Comparison of ENCODE assay signal across 8 cellular contexts in the genomic region with DNA sequence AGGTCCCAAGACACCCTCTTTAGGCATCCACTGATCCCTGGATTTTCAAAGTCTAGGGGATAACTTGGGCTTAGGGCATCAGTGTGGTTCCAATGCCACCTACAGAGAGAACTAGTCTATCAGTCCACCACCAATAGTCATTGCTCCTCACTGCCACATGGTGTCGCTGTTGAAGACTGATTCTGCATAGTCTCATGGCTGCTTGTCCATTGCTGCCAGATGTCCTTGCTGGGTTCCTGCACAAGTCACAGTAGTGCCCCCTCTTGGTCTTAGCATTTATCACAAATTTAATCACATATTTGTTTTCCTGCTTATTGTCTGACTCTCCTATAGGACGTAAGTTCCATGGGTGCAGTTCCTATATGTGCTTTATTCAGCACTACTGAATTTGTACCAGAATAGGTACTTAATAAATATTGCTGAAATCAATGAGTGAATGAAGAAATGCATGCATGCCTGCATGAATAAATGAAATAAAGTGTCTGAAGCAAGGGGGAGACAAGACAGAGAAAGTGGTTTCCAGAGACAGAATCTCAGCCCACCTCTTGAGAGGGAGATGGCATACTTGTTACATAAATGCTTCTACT. TPM values are rescaled to one million over a fixed set of nuclear protein-coding genes. Genes with fewer than 3 reads are reported as not detected.
DNase-seq lines count a peak whose midpoint lies in the region; ATAC-seq and TF ChIP-seq lines count a peak whose summit lies in the region.

No MANE protein-coding gene starts in this region.

- H3K4me3 ChIP-seq in HL-60 (replicated peaks; ENCODE audit: insufficient read depth, low read length) = no peak overlapping the region
- H3K4me3 ChIP-seq in RWPE2 (ENCODE audit: severe bottlenecking) = no peak overlapping the region
- H3K4me3 ChIP-seq in left lung = no peak overlapping the region

- no peaks in the 10 kb centered on the region for H3K36me3 Mint-ChIP-seq in type B pancreatic cell

- H3K27me3 ChIP-seq in HL-60 (ENCODE audit: insufficient read depth, poor library complexity, severe bottlenecking) (no peaks in the 10 kb centered on the region), RWPE2 (ENCODE audit: insufficient read depth, poor library complexity, severe bottlenecking) (no peaks in the 10 kb centered on the region), left lung (no peaks in the 10 kb centered on the region)

- no peak overlapping the region for H3K4me3 Mint-ChIP-seq in type B pancreatic cell

- no peaks in the 10 kb centered on the region for H3K36me3 ChIP-seq in RWPE2 (ENCODE audit: low read depth)
- H3K36me3 ChIP-seq in left lung = no peaks in the 10 kb centered on the region

- TF ChIP-seq CTCF in HL-60 (IDR thresholded peaks at IDR 0.05; ENCODE audit: insufficient read depth, low read length) (peak; percentile 77), RWPE2 (IDR thresholded peaks at IDR 0.05; ENCODE audit: poor library complexity, severe bottlenecking) (peak; percentile 78), left lung (IDR thresholded peaks at IDR 0.05) (peak in 1 of 2 donors; percentile 18), type B pancreatic cell (conservative IDR thresholded peaks at IDR 0.05) (peak; percentile 79)

- H3K4me1 Mint-ChIP-seq in type B pancreatic cell (ENCODE audit: unreplicated experiment) = peaks cover 6% of the 10 kb centered on the region

- H3K9me3 Mint-ChIP-seq in type B pancreatic cell = peaks cover 22% of the 10 kb centered on the region

- H3K4me1 ChIP-seq in RWPE2 (ENCODE audit: insufficient read depth, poor library complexity, severe bottlenecking) (no peaks in the 10 kb centered on the region), left lung (no peaks in the 10 kb centered on the region)

- intact Hi-C loops in left lung (cut with DNase I) = no loop called here

- DNase-seq in COLO829 (ENCODE audit: low spot score) (peak; percentile 81), HL-60 (ENCODE audit: low read depth in 1 of 2, low spot score in 1 of 2) (peak; percentile 82 to 89), RWPE2 (ENCODE audit: low spot score) (no peak), left lung (no peak), type B pancreatic cell (ENCODE audit: extremely low spot score, unreplicated experiment) (no peak), cerebellum (ENCODE audit: low spot score) (no peak)

- H3K27ac ChIP-seq in HL-60 (replicated peaks) (no peak overlapping the region), RWPE2 (ENCODE audit: poor library complexity, severe bottlenecking) (no peak overlapping the region), angular gyrus (ENCODE audit: low read depth, low read length) (peak overlapping the region; percentile 23), left lung (no peak overlapping the region)

- H3K9me3 ChIP-seq in RWPE2 (ENCODE audit: severe bottlenecking) = no peaks in the 10 kb centered on the region
- H3K9me3 ChIP-seq in left lung = peaks cover 0 to 22% of the 10 kb centered on the region in 2 donors

- H3K27ac Mint-ChIP-seq in type B pancreatic cell = no peak overlapping the region

- no peak for ATAC-seq in RWPE2 (ENCODE audit: low read depth)
- ATAC-seq in left lung = peak; percentile 62
- ATAC-seq in GM19035 (IDR thresholded peaks at IDR 0.05; ENCODE audit: unreplicated experiment) = no peak

- H3K27me3 Mint-ChIP-seq in type B pancreatic cell = peaks cover 6% of the 10 kb centered on the region

RNA-seq across cellular contexts. Expression of gene RALY, which starts 45.9 kb away (rescaled TPM):
- total RNA-seq in left lung = 100 to 1,000 TPM; 127 to 151 TPM
- 200 and 215 TPM in 2 replicates for total RNA-seq in type B pancreatic cell (ENCODE audit: low replicate concordance)
- 55.8 TPM for total RNA-seq in cerebellum

Comparison
In these comparisons a context has a peak if more than half of its experiments do, and no peak if none do; other contexts are left out.
1. DNase-seq: peak in COLO829 (single experiment) and HL-60 (2 of 2); none in RWPE2 (single experiment), left lung (0 of 2), type B pancreatic cell (single experiment) and cerebellum (single experiment).